ENCODE assay signal across 23 cellular contexts in the genomic region with DNA sequence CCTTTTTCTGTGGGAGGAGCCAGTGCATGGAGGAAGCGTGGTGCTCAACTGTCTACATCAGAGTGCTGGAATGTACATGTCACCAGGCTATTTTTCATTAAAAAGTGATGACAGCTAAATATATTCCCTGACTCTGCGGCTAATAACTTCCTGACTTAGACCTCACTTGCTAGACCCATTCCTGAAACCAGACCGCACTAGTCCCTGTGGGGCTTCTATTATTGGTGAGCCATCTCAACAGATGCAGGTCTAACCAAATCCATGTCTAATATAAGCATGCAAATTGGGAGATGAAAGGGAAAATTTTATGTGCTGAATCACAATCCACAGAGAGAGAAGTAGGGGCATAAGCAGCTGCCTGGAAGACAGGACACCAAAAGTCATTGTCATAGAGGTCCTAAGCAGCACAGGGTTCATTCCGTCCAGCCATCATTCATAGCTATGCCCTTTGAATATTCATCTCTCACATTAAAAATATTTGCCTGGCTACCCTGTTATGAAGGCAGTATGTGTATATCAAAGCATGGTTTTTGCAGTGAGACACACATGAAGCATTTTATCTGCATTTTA.
DNase-seq lines count a peak whose midpoint lies in the region; ATAC-seq and TF ChIP-seq lines count a peak whose summit lies in the region.
"Had no signal": no experiment of that assay in that cellular context is flagged by ENCODE, and none has a peak within 500 bp of the region (broad histone marks: within the 10 kb centered on the region; RNA-seq: fewer than 3 reads in every experiment).

No MANE protein-coding gene starts in this region.

- DNase-seq in ELR (ENCODE audit: low read depth) = peak; percentile 36
- DNase-seq in M059J (ENCODE audit: low read depth) = peak; percentile 59
- peak; percentile 19 to 59 for DNase-seq in cardiac fibroblast (ENCODE audit: low read depth in 2 of 2)
- DNase-seq in dedifferentiated amniotic fluid mesenchymal stem cell (ENCODE audit: extremely low spot score) = no peak
- no peak for DNase-seq in NCI-H446 treated with DMSO at 0.1 percent for 48 hours (lab: John Stamatoyannopoulos, UW)
- DNase-seq: activated CD4-positive, alpha-beta T cell treated with anti-CD3 and anti-CD28 coated beads for 1 hour; activated gamma-delta T cell; activated T-cell treated with anti-CD3 and anti-CD28 coated beads for 4 hours; AML-193; CD8-positive, alpha-beta memory T cell; GF-D8; mesenchymal stem cell; NCI-H1105; NCI-H187 treated with DMSO at 0.1 percent for 48 hours; NCI-H2171 treated with DMSO at 0.1 percent for 48 hours; NCI-H524; Peyer's patch; sigmoid colon; stimulated activated naive CD4-positive, alpha-beta T cell had no signal

- no peak for ATAC-seq in GM18909 (IDR thresholded peaks at IDR 0.05; ENCODE audit: poor library complexity, unreplicated experiment)
- no peak for ATAC-seq in HG03460 (IDR thresholded peaks at IDR 0.05; ENCODE audit: unreplicated experiment)
- ATAC-seq: left lobe of liver had no signal

- no peak for TF ChIP-seq CTCF in cardiac fibroblast (IDR thresholded peaks at IDR 0.05; ENCODE audit: low read depth, low read length)

- H3K4me3 ChIP-seq in cardiac fibroblast (replicated peaks in 1 of 2; ENCODE audit: low read depth in 2 of 2, low read length in 2 of 2) = no peak overlapping the region
- H3K4me3 ChIP-seq: Peyer's patch, sigmoid colon, SJSA1 had no signal

Comparison
In these comparisons a context has a peak if more than half of its experiments do, and no peak if none do; other contexts are left out.
1. DNase-seq: peak in ELR (single experiment), M059J (single experiment) and cardiac fibroblast (2 of 2); none in dedifferentiated amniotic fluid mesenchymal stem cell (single experiment) and NCI-H446 treated with DMSO at 0.1 percent for 48 hours (single experiment).